ENCODE assay signal across 8 cellular contexts in genomic region chr4:2955186-2956044, GRCh38. TPM values are rescaled to one million over a fixed set of nuclear protein-coding genes. Genes with fewer than 3 reads are reported as not detected.
A peak's percentile ranks its signal among the peaks of the same experiment; 100 is the strongest.
DNase-seq lines count a peak whose midpoint lies in the region; ATAC-seq, FAIRE-seq and TF ChIP-seq lines count a peak whose summit lies in the region.
"Not testable (repeated sequence)": the region's sequence is repeated elsewhere in the genome, so short reads cannot be mapped to it uniquely, and the experiment has no call there.

No MANE protein-coding gene starts in this region.

- not testable (repeated sequence) for H3K4me2 ChIP-seq in GM23338

- not testable (repeated sequence) for H3K4me3 Mint-ChIP-seq in GM23338, memory B cell
- peak overlapping the region; percentile 43 for H3K4me3 Mint-ChIP-seq in T-helper 2 cell treated with Interferon-gamma antibody and Interleukin-4, amounts not matched to agents 5 μg/mL and 100 μg/mL, for 36 hours
- peak overlapping the region; percentile 80 for H3K4me3 Mint-ChIP-seq in activated T-helper 1 cell treated with anti-CD3 and anti-CD28 coated beads, Interleukin-12 subunit alpha, Interleukin-12 subunit beta, Interleukin-2, Interleukin-4 antibody, amounts not matched to agents 30 ng/mL and 10 ng/mL and 1 ng/mL, durations not matched to agents 14 hours and 24 hours and 36 hours
- H3K4me3 Mint-ChIP-seq in stimulated activated naive CD8-positive, alpha-beta T cell treated with anti-CD3 and anti-CD28 coated beads, Interleukin-15, Interleukin-2, amounts not matched to agents 100 ng/mL and 50 ng/mL, for 24 hours, result peak overlapping the region; percentile 15

- peak; percentile 5 for TF ChIP-seq CTCF in D721Med (IDR thresholded peaks at IDR 0.05; ENCODE audit: insufficient read depth, missing control alignments)
- peak in 1 of 2 experiments; percentile 57 for TF ChIP-seq CTCF in GM23338 (conservative IDR thresholded peaks at IDR 0.05; ENCODE audit: low read depth in 2 of 2)

- H3K4me3 ChIP-seq in GM23338, result 0 out of 2 replicates have a peak overlapping the region, but pooled peaks have one; percentile 28

- peaks cover 52% of the 10 kb centered on the region for H3K79me2 ChIP-seq in GM23338 (replicated peaks; ENCODE audit: insufficient read depth)

- H3K27me3 Mint-ChIP-seq in GM23338 (ENCODE audit: insufficient read depth, low read depth, poor library complexity), result peaks cover 24% of the 10 kb centered on the region
- not testable (repeated sequence) for H3K27me3 Mint-ChIP-seq in T-helper 2 cell treated with Interferon-gamma antibody and Interleukin-4, amounts not matched to agents 5 μg/mL and 100 μg/mL, for 36 hours (ENCODE audit: low read depth); activated T-helper 1 cell treated with anti-CD3 and anti-CD28 coated beads, Interleukin-12 subunit alpha, Interleukin-12 subunit beta, Interleukin-2, Interleukin-4 antibody, amounts not matched to agents 30 ng/mL and 10 ng/mL and 1 ng/mL, durations not matched to agents 14 hours and 24 hours and 36 hours (ENCODE audit: insufficient read depth); memory B cell; stimulated activated naive CD8-positive, alpha-beta T cell treated with anti-CD3 and anti-CD28 coated beads, Interleukin-15, Interleukin-2, amounts not matched to agents 100 ng/mL and 50 ng/mL, for 24 hours

- H4K20me1 ChIP-seq in GM23338 (replicated peaks; ENCODE audit: insufficient read depth), result peaks cover 12% of the 10 kb centered on the region

- DNase-seq in D721Med (ENCODE audit: insufficient read length, low spot score); GM23338 (ENCODE audit: low spot score); T-helper 2 cell treated with Interferon-gamma antibody and Interleukin-4, amounts not matched to agents 5 μg/mL and 100 μg/mL, for 36 hours (ENCODE audit: low spot score); activated T-helper 1 cell treated with anti-CD3 and anti-CD28 coated beads, Interleukin-12 subunit alpha, Interleukin-12 subunit beta, Interleukin-2, Interleukin-4 antibody, amounts not matched to agents 30 ng/mL and 10 ng/mL and 1 ng/mL, durations not matched to agents 14 hours and 24 hours and 36 hours (ENCODE audit: low spot score): not testable (repeated sequence)
- peak; percentile 18 for DNase-seq in NCI-H69 (lab: John Stamatoyannopoulos, UW)
- peak; percentile 70 for DNase-seq in cerebellar cortex (ENCODE audit: low spot score)
- DNase-seq in memory B cell (ENCODE audit: low spot score in 2 of 2), result peak; percentile 31 to 32

- H3K9me2 ChIP-seq in GM23338 (ENCODE audit: insufficient read depth), result 0 out of 2 replicates have a peak, but pooled peaks cover 12% of the 10 kb centered on the region

- FAIRE-seq in D721Med (lab: Jason Lieb, UNC), result not testable (repeated sequence)

- intact Hi-C loops in activated T-helper 1 cell treated with anti-CD3 and anti-CD28 coated beads, Interleukin-12 subunit alpha, Interleukin-12 subunit beta, Interleukin-2, Interleukin-4 antibody, amounts not matched to agents 30 ng/mL and 10 ng/mL and 1 ng/mL, durations not matched to agents 14 hours and 24 hours and 36 hours (cut with micrococcal nuclease), result loop anchor here (2.0 kb wide), 4 partner anchors 109 to 419 kb away; partner anchors contain the start of genes FAM193A, HTT and HTT-AS

- H3K27ac ChIP-seq in GM23338 (ENCODE audit: low read depth), result not testable (repeated sequence)

- H3K27me3 ChIP-seq in GM23338 (ENCODE audit: insufficient read depth), result not testable (repeated sequence)

- H2AFZ ChIP-seq in GM23338, result not testable (repeated sequence)

- not testable (repeated sequence) for H3K4me1 Mint-ChIP-seq in GM23338
- peaks cover 47% of the 10 kb centered on the region for H3K4me1 Mint-ChIP-seq in T-helper 2 cell treated with Interferon-gamma antibody and Interleukin-4, amounts not matched to agents 5 μg/mL and 100 μg/mL, for 36 hours (ENCODE audit: low read depth)
- peaks cover 69% of the 10 kb centered on the region for H3K4me1 Mint-ChIP-seq in activated T-helper 1 cell treated with anti-CD3 and anti-CD28 coated beads, Interleukin-12 subunit alpha, Interleukin-12 subunit beta, Interleukin-2, Interleukin-4 antibody, amounts not matched to agents 30 ng/mL and 10 ng/mL and 1 ng/mL, durations not matched to agents 14 hours and 24 hours and 36 hours (ENCODE audit: low read depth)
- peaks cover 23% of the 10 kb centered on the region for H3K4me1 Mint-ChIP-seq in memory B cell
- H3K4me1 Mint-ChIP-seq in stimulated activated naive CD8-positive, alpha-beta T cell treated with anti-CD3 and anti-CD28 coated beads, Interleukin-15, Interleukin-2, amounts not matched to agents 100 ng/mL and 50 ng/mL, for 24 hours (ENCODE audit: low read depth), result peaks cover 77% of the 10 kb centered on the region

- H3K4me1 ChIP-seq in GM23338 (ENCODE audit: insufficient read depth), result not testable (repeated sequence)

- H3K9me3 Mint-ChIP-seq in GM23338, result peaks cover 43% of the 10 kb centered on the region
- H3K9me3 Mint-ChIP-seq in T-helper 2 cell treated with Interferon-gamma antibody and Interleukin-4, amounts not matched to agents 5 μg/mL and 100 μg/mL, for 36 hours; activated T-helper 1 cell treated with anti-CD3 and anti-CD28 coated beads, Interleukin-12 subunit alpha, Interleukin-12 subunit beta, Interleukin-2, Interleukin-4 antibody, amounts not matched to agents 30 ng/mL and 10 ng/mL and 1 ng/mL, durations not matched to agents 14 hours and 24 hours and 36 hours; memory B cell; stimulated activated naive CD8-positive, alpha-beta T cell treated with anti-CD3 and anti-CD28 coated beads, Interleukin-15, Interleukin-2, amounts not matched to agents 100 ng/mL and 50 ng/mL, for 24 hours: not testable (repeated sequence)

- H3K36me3 Mint-ChIP-seq in GM23338 (ENCODE audit: low read depth) (peaks cover 98% of the 10 kb centered on the region), memory B cell (peaks cover 27% of the 10 kb centered on the region)
- peaks cover 77% of the 10 kb centered on the region for H3K36me3 Mint-ChIP-seq in T-helper 2 cell treated with Interferon-gamma antibody and Interleukin-4, amounts not matched to agents 5 μg/mL and 100 μg/mL, for 36 hours (ENCODE audit: low read depth)
- H3K36me3 Mint-ChIP-seq in activated T-helper 1 cell treated with anti-CD3 and anti-CD28 coated beads, Interleukin-12 subunit alpha, Interleukin-12 subunit beta, Interleukin-2, Interleukin-4 antibody, amounts not matched to agents 30 ng/mL and 10 ng/mL and 1 ng/mL, durations not matched to agents 14 hours and 24 hours and 36 hours (ENCODE audit: low read depth), result peaks cover 70% of the 10 kb centered on the region
- peaks cover 83% of the 10 kb centered on the region for H3K36me3 Mint-ChIP-seq in stimulated activated naive CD8-positive, alpha-beta T cell treated with anti-CD3 and anti-CD28 coated beads, Interleukin-15, Interleukin-2, amounts not matched to agents 100 ng/mL and 50 ng/mL, for 24 hours (ENCODE audit: low read depth)

- H3K27ac Mint-ChIP-seq in GM23338, result not testable (repeated sequence)
- H3K27ac Mint-ChIP-seq in T-helper 2 cell treated with Interferon-gamma antibody and Interleukin-4, amounts not matched to agents 5 μg/mL and 100 μg/mL, for 36 hours, result peak overlapping the region; percentile 93
- H3K27ac Mint-ChIP-seq in activated T-helper 1 cell treated with anti-CD3 and anti-CD28 coated beads, Interleukin-12 subunit alpha, Interleukin-12 subunit beta, Interleukin-2, Interleukin-4 antibody, amounts not matched to agents 30 ng/mL and 10 ng/mL and 1 ng/mL, durations not matched to agents 14 hours and 24 hours and 36 hours, result peak overlapping the region; percentile 98
- H3K27ac Mint-ChIP-seq in memory B cell, result peak overlapping the region; percentile 93
- H3K27ac Mint-ChIP-seq in stimulated activated naive CD8-positive, alpha-beta T cell treated with anti-CD3 and anti-CD28 coated beads, Interleukin-15, Interleukin-2, amounts not matched to agents 100 ng/mL and 50 ng/mL, for 24 hours, result peak overlapping the region; percentile 94

- H3F3A ChIP-seq in GM23338 (replicated peaks; ENCODE audit: low read depth), result peaks cover 21% of the 10 kb centered on the region

- peaks cover 64% of the 10 kb centered on the region for H3K36me3 ChIP-seq in GM23338 (ENCODE audit: insufficient read depth)

- ATAC-seq in GM23338; memory B cell (ENCODE audit: low read depth): not testable (repeated sequence)

RNA-seq across cellular contexts. Expression of gene NOP14, which starts 7.8 kb away (rescaled TPM):
- total RNA-seq in GM23338 (2014; rRNA removed; shearing (Covaris generic)), result 24.2 and 29.9 TPM in 2 replicates
- polyA plus RNA-seq in GM23338 (2016; fragmentation: Nextera tagmentation; extraction: Ambion mirVana), result 38.7 and 38.9 TPM in 2 replicates
- 140 and 142 TPM in 2 replicates for total RNA-seq in activated T-helper 1 cell treated with anti-CD3 and anti-CD28 coated beads, Interleukin-12 subunit alpha, Interleukin-12 subunit beta, Interleukin-2, Interleukin-4 antibody, amounts not matched to agents 30 ng/mL and 10 ng/mL and 1 ng/mL, durations not matched to agents 14 hours and 24 hours and 36 hours

RNA-seq across cellular contexts. Expression of gene GRK4, which starts 8.0 kb away (rescaled TPM):
- 0.82 and 1.4 TPM in 2 replicates for total RNA-seq in GM23338 (2014; rRNA removed; shearing (Covaris generic))
- 1.3 and 2.4 TPM in 2 replicates for polyA plus RNA-seq in GM23338 (2016; fragmentation: Nextera tagmentation; extraction: Ambion mirVana)
- total RNA-seq in activated T-helper 1 cell treated with anti-CD3 and anti-CD28 coated beads, Interleukin-12 subunit alpha, Interleukin-12 subunit beta, Interleukin-2, Interleukin-4 antibody, amounts not matched to agents 30 ng/mL and 10 ng/mL and 1 ng/mL, durations not matched to agents 14 hours and 24 hours and 36 hours, result 4.4 and 4.5 TPM in 2 replicates
